Comparison of ENCODE assay signal across 14 cellular contexts in genomic region chr11:11463397-11463796, GRCh38.
DNase-seq lines count a peak whose midpoint lies in the region; ATAC-seq and TF ChIP-seq lines count a peak whose summit lies in the region.
"Had no signal": no experiment of that assay in that cellular context is flagged by ENCODE, and none has a peak within 500 bp of the region (broad histone marks: within the 10 kb centered on the region; RNA-seq: fewer than 3 reads in every experiment).

No MANE protein-coding gene starts in this region.

- no peaks in the 10 kb centered on the region for H3K79me2 ChIP-seq in neural progenitor cell (ENCODE audit: low read depth)

- TF ChIP-seq CTCF in NB4 (IDR thresholded peaks at IDR 0.05; ENCODE audit: low read depth, low read length) (no peak), neural progenitor cell (IDR thresholded peaks at IDR 0.05) (no peak)

- H4K20me1 ChIP-seq in neural progenitor cell (ENCODE audit: low read depth): no peaks in the 10 kb centered on the region

- peak; percentile 35 for DNase-seq in Daoy (ENCODE audit: low read depth)
- DNase-seq in NB4 (ENCODE audit: low read depth): peak; percentile 80
- no peak for DNase-seq in neural progenitor cell (ENCODE audit: low spot score)
- DNase-seq in NOMO-1 (lab: John Stamatoyannopoulos, UW; ENCODE audit: unreplicated experiment in 2 of 2): no peak
- no peak for DNase-seq in GDM1 (lab: John Stamatoyannopoulos, UW)
- no peak for DNase-seq in glomerular visceral epithelial cell (ENCODE audit: extremely low spot score)
- DNase-seq in SW480 (ENCODE audit: low spot score): no peak
- DNase-seq: activated CD4-positive, CD25-positive, alpha-beta regulatory T cell; activated T-cell treated with anti-CD3 and anti-CD28 coated beads, Interleukin-2, amount 50 U/mL, for 4 hours; body of pancreas; CD8-positive, alpha-beta T cell; natural killer cell; SIG-M5 had no signal

- H3F3A ChIP-seq in neural progenitor cell (ENCODE audit: low read depth): no peaks in the 10 kb centered on the region

- peak overlapping the region; percentile 13 for H3K27ac Mint-ChIP-seq in neural progenitor cell
- H3K27ac Mint-ChIP-seq: CD8-positive, alpha-beta T cell; natural killer cell had no signal

- no peak overlapping the region for H3K4me3 Mint-ChIP-seq in neural progenitor cell
- H3K4me3 Mint-ChIP-seq: activated T-cell treated with anti-CD3 and anti-CD28 coated beads, Interleukin-2, amount 50 U/mL, for 4 hours; CD8-positive, alpha-beta T cell; natural killer cell had no signal

- no peak overlapping the region for H3K27ac ChIP-seq in neural progenitor cell
- H3K27ac ChIP-seq: body of pancreas had no signal

- H3K4me1 ChIP-seq in neural progenitor cell: peaks cover 7% of the 10 kb centered on the region

- ATAC-seq in SK-N-SH treated with all-trans-retinoic acid at 6 μM for 48 hours: peak; percentile 22; the same call in 1 of the 3 replicates
- ATAC-seq: activated T-cell treated with anti-CD3 and anti-CD28 coated beads, Interleukin-2, amount 50 U/mL, for 4 hours; body of pancreas; CD8-positive, alpha-beta T cell; natural killer cell had no signal

- H3K4me1 Mint-ChIP-seq in neural progenitor cell: peaks cover 35% of the 10 kb centered on the region
- H3K4me1 Mint-ChIP-seq: natural killer cell had no signal

- H2AFZ ChIP-seq in neural progenitor cell (replicated peaks): no peak overlapping the region

- H3K9me3 ChIP-seq in neural progenitor cell (ENCODE audit: low read depth): no peaks in the 10 kb centered on the region
- H3K9me3 ChIP-seq: body of pancreas had no signal

- H3K27me3 Mint-ChIP-seq in neural progenitor cell (ENCODE audit: insufficient read depth, low read depth): peaks cover 6% of the 10 kb centered on the region

- H3K9me3 Mint-ChIP-seq in neural progenitor cell: no peaks in the 10 kb centered on the region
- H3K9me3 Mint-ChIP-seq: activated T-cell treated with anti-CD3 and anti-CD28 coated beads, Interleukin-2, amount 50 U/mL, for 4 hours; CD8-positive, alpha-beta T cell; natural killer cell had no signal

- no peaks in the 10 kb centered on the region for H3K36me3 ChIP-seq in neural progenitor cell

- no peaks in the 10 kb centered on the region for H3K36me3 Mint-ChIP-seq in neural progenitor cell
- H3K36me3 Mint-ChIP-seq: CD8-positive, alpha-beta T cell; natural killer cell had no signal

- H3K4me3 ChIP-seq in NB4 (ENCODE audit: low read depth, low read length) (no peak overlapping the region), neural progenitor cell (no peak overlapping the region)
- H3K4me3 ChIP-seq: body of pancreas had no signal

- no peak overlapping the region for H3K9ac ChIP-seq in neural progenitor cell

- no peak overlapping the region for H3K4me2 ChIP-seq in neural progenitor cell

- no peaks in the 10 kb centered on the region for H3K27me3 ChIP-seq in neural progenitor cell
- H3K27me3 ChIP-seq: body of pancreas had no signal

- no peak for TF ChIP-seq POLR2A in NB4 (IDR thresholded peaks at IDR 0.05; ENCODE audit: extremely low read depth, insufficient read length)

TF ChIP-seq in SK-N-SH treated with all-trans-retinoic acid at 6 μM for 48 hours, 23 proteins besides CTCF, POLR2A, EP300 and RAD21:
- TF ChIP-seq PATZ1 (CRISPR knock-in tag; IDR thresholded peaks at IDR 0.05; ENCODE audit: borderline replicate concordance): no peak
- TF ChIP-seq ESRRG (CRISPR knock-in tag; IDR thresholded peaks at IDR 0.05): no peak
- no peak for TF ChIP-seq CREB5 (CRISPR knock-in tag; IDR thresholded peaks at IDR 0.05; ENCODE audit: low read depth)
- TF ChIP-seq TCF4 (CRISPR knock-in tag; IDR thresholded peaks at IDR 0.05; ENCODE audit: borderline replicate concordance): no peak
- no peak for TF ChIP-seq ZC3H10 (CRISPR knock-in tag; IDR thresholded peaks at IDR 0.05)
- TF ChIP-seq OSR1 (CRISPR knock-in tag; IDR thresholded peaks at IDR 0.05): no peak
- TF ChIP-seq ZNF70 (CRISPR knock-in tag; IDR thresholded peaks at IDR 0.05): no peak

Comparison
In these comparisons a context has a peak if more than half of its experiments do, and no peak if none do; other contexts are left out.
1. DNase-seq: peak in Daoy (single experiment) and NB4 (single experiment); none in neural progenitor cell (single experiment), NOMO-1 (0 of 2), GDM1 (single experiment), glomerular visceral epithelial cell (single experiment) and SW480 (single experiment).